ENCODE assay signal across 8 cellular contexts in genomic region chr10:72337039-72337629, GRCh38.
A peak's percentile ranks its signal among the peaks of the same experiment; 100 is the strongest.
DNase-seq lines count a peak whose midpoint lies in the region; ATAC-seq and TF ChIP-seq lines count a peak whose summit lies in the region.

No MANE protein-coding gene starts in this region.

- peaks cover 33% of the 10 kb centered on the region for H3K36me3 ChIP-seq in GM06990 (ENCODE audit: control insufficient read depth, insufficient read depth, low read length)

- H3K27me3 ChIP-seq in GM06990 (replicated peaks; ENCODE audit: control insufficient read depth, insufficient read depth, low read length) = no peaks in the 10 kb centered on the region

- ATAC-seq in HG02970 (IDR thresholded peaks at IDR 0.05; ENCODE audit: low FRiP score, unreplicated experiment) (no peak), HG03469 (IDR thresholded peaks at IDR 0.05; ENCODE audit: unreplicated experiment) (no peak)

- H3K4me3 ChIP-seq in GM06990 (replicated peaks; ENCODE audit: low read depth, low read length) (no peak overlapping the region), WI38 (ENCODE audit: low read depth, low read length) (no peak overlapping the region)

- peak; percentile 97 for TF ChIP-seq CTCF in GM06990 (IDR thresholded peaks at IDR 0.05; ENCODE audit: insufficient read depth, low read length, poor library complexity, severe bottlenecking)
- peak; percentile 91 for TF ChIP-seq CTCF in WI38 (IDR thresholded peaks at IDR 0.05; ENCODE audit: low read depth, low read length)

- DNase-seq in GM06990 (ENCODE audit: extremely low read depth, insufficient read length) = no peak
- DNase-seq in NCI-H1092 treated with DMSO at 0.1 percent for 48 hours (lab: John Stamatoyannopoulos, UW) = peak; percentile 68
- DNase-seq in central memory CD4-positive, alpha-beta T cell = peak; percentile 44
- peak; percentile 46 for DNase-seq in kidney glomerular epithelial cell (lab: John Stamatoyannopoulos, UW)
- peak; percentile 50 for DNase-seq in stimulated activated CD4-positive, alpha-beta T cell treated with anti-CD3 and anti-CD28 coated beads, Interleukin-2, amount 100 ng/mL, for 4 hours (ENCODE audit: low read depth)
